Comparison of ENCODE assay signal across 24 cellular contexts in genomic region chr2:235085476-235085875, GRCh38.
A peak's percentile ranks its signal among the peaks of the same experiment; 100 is the strongest.
DNase-seq lines count a peak whose midpoint lies in the region.
"Had no signal": no experiment of that assay in that cellular context is flagged by ENCODE, and none has a peak within 500 bp of the region (broad histone marks: within the 10 kb centered on the region; RNA-seq: fewer than 3 reads in every experiment).

No MANE protein-coding gene starts in this region.

- no peak overlapping the region for H3K4me2 ChIP-seq in mesendoderm (ENCODE audit: low read length)
- H3K4me2 ChIP-seq: GM23338 had no signal

- H4K8ac ChIP-seq in mesendoderm (ENCODE audit: low read depth, low read length): no peak overlapping the region

- no peak overlapping the region for H3K56ac ChIP-seq in mesendoderm (ENCODE audit: low read length)

- H3K27me3 ChIP-seq in H7 (ENCODE audit: control insufficient read depth, insufficient read depth, low read length) (no peaks in the 10 kb centered on the region), mesendoderm (ENCODE audit: insufficient read depth, low read length, poor library complexity) (no peaks in the 10 kb centered on the region)
- H3K27me3 ChIP-seq: SJSA1 had no signal

- no peak overlapping the region for H4K5ac ChIP-seq in mesendoderm (ENCODE audit: low read length)

- H2BK5ac ChIP-seq in mesendoderm (ENCODE audit: low read length): no peak overlapping the region

- H3K4me1 ChIP-seq in mesendoderm (ENCODE audit: control insufficient read depth, low read depth, low read length): no peaks in the 10 kb centered on the region
- H3K4me1 ChIP-seq: HAP-1 had no signal

- no peak overlapping the region for H3K4ac ChIP-seq in mesendoderm (ENCODE audit: low read depth, low read length)

- H2AK5ac ChIP-seq in mesendoderm (ENCODE audit: low read length): no peak overlapping the region

- H3K36me3 ChIP-seq in H7 (replicated peaks; ENCODE audit: control insufficient read depth, insufficient read depth, low read length): no peaks in the 10 kb centered on the region
- H3K36me3 ChIP-seq in mesendoderm (ENCODE audit: control insufficient read depth, insufficient read depth, low read length): no peaks in the 10 kb centered on the region
- H3K36me3 ChIP-seq: HAP-1, SJSA1 had no signal

- no CpG with 5 or more reads among the region's 1 CpG for WGBS in mesendoderm (ENCODE audit: extremely low coverage, insufficient coverage, low lambda C conversion rate)

- no peak overlapping the region for H3K9ac ChIP-seq in mesendoderm (ENCODE audit: low read length)

- H3K23ac ChIP-seq in mesendoderm (ENCODE audit: low read length): no peak overlapping the region

- H3K79me1 ChIP-seq in mesendoderm (ENCODE audit: low read length): no peaks in the 10 kb centered on the region

- H2BK120ac ChIP-seq in mesendoderm (ENCODE audit: low read depth, low read length): no peak overlapping the region

- H3K4me3 ChIP-seq in H7 (ENCODE audit: insufficient read depth, low read depth, low read length) (no peak overlapping the region), mesendoderm (ENCODE audit: low read length) (no peak overlapping the region)
- H3K4me3 ChIP-seq: GM23338, HAP-1, K562, SJSA1 had no signal

- no peak overlapping the region for H3K18ac ChIP-seq in mesendoderm (ENCODE audit: low read length)

- DNase-seq in EL (peak; percentile 28), dermis blood vessel endothelial cell (peak; percentile 21), kidney tubule cell (ENCODE audit: low spot score) (peak; percentile 65), amniotic stem cell (lab: John Stamatoyannopoulos, UW) (no peak), H7 (no peak), mesendoderm (no peak)
- no peak for DNase-seq in effector CD8-positive, alpha-beta T cell (lab: John Stamatoyannopoulos, UW)
- DNase-seq: DMS153, DND-41, HFFc6, Kasumi-1, MV-4-11, NCI-H1105, NCI-H146, NCI-H2029, NCI-H446, NCI-H524 treated with DMSO at 0.1 percent for 48 hours, NCI-H82, Right ventricle myocardium superior, RPMI8226 had no signal

- no peak overlapping the region for H3K27ac ChIP-seq in mesendoderm (ENCODE audit: low read depth, low read length)
- H3K27ac ChIP-seq: SJSA1 had no signal

- H2BK15ac ChIP-seq in mesendoderm (replicated peaks; ENCODE audit: low read depth): no peak overlapping the region

- H3K79me2 ChIP-seq in mesendoderm (ENCODE audit: control insufficient read depth, insufficient read depth, low read length): no peaks in the 10 kb centered on the region

Comparison
In these comparisons a context has a peak if more than half of its experiments do, and no peak if none do; other contexts are left out.
1. DNase-seq: peak in EL (single experiment), dermis blood vessel endothelial cell (single experiment) and kidney tubule cell (single experiment); none in amniotic stem cell (single experiment), H7 (single experiment), effector CD8-positive, alpha-beta T cell (single experiment) and mesendoderm (single experiment).